In genomic region chr15:60580068-60580467, GRCh38 we compare ENCODE assay signal across 15 cellular contexts.
A peak's percentile ranks its signal among the peaks of the same experiment; 100 is the strongest.
DNase-seq lines count a peak whose midpoint lies in the region; ATAC-seq and TF ChIP-seq lines count a peak whose summit lies in the region.
"Had no signal": no experiment of that assay in that cellular context is flagged by ENCODE, and none has a peak within 500 bp of the region (broad histone marks: within the 10 kb centered on the region; RNA-seq: fewer than 3 reads in every experiment).

No MANE protein-coding gene starts in this region.

- ATAC-seq in activated naive CD8-positive, alpha-beta T cell treated with anti-CD3 and anti-CD28 coated beads, Interleukin-2, amount 10 ng/mL, durations not matched to agents 7 days and 5 days (ENCODE audit: low read depth) = no peak
- no peak for ATAC-seq in naive thymus-derived CD4-positive, alpha-beta T cell
- no peak for ATAC-seq in GM18502 (IDR thresholded peaks at IDR 0.05; ENCODE audit: poor library complexity, unreplicated experiment)
- ATAC-seq in GM18909 (IDR thresholded peaks at IDR 0.05; ENCODE audit: poor library complexity, unreplicated experiment) = no peak
- ATAC-seq: gastrocnemius medialis; stimulated activated naive B cell treated with anti-CD40 and anti-IgM and Interleukin-4, amounts not matched to agents 10 μg/mL and 1 μg/mL and 100 μg/mL, for 72 hours had no signal

- H3K9me3 ChIP-seq in CD4-positive, alpha-beta memory T cell (ENCODE audit: control insufficient read depth in 1 of 2, low read length in 2 of 2) = no peaks in the 10 kb centered on the region
- no peaks in the 10 kb centered on the region for H3K9me3 ChIP-seq in naive thymus-derived CD4-positive, alpha-beta T cell (ENCODE audit: control insufficient read depth in 2 of 3, low read length in 3 of 3)
- H3K9me3 ChIP-seq: gastrocnemius medialis had no signal

- peaks cover 99% of the 10 kb centered on the region for H3K4me1 ChIP-seq in CD4-positive, alpha-beta memory T cell (ENCODE audit: insufficient read depth, low read length)
- H3K4me1 ChIP-seq in naive thymus-derived CD4-positive, alpha-beta T cell (ENCODE audit: control insufficient read depth in 2 of 2, insufficient read depth in 2 of 2, low read length in 2 of 2) = peaks cover 71 to 82% of the 10 kb centered on the region in 2 donors

- TF ChIP-seq CTCF in lower leg skin (IDR thresholded peaks at IDR 0.05) = no peak

- peak overlapping the region; percentile 92 to 98 (median 97) for H3K27ac Mint-ChIP-seq in CD4-positive, alpha-beta memory T cell
- peak overlapping the region; percentile 93 for H3K27ac Mint-ChIP-seq in activated naive CD8-positive, alpha-beta T cell treated with anti-CD3 and anti-CD28 coated beads, Interleukin-2, amount 10 ng/mL, durations not matched to agents 7 days and 5 days
- peak overlapping the region; percentile 90 to 98 (median 96) for H3K27ac Mint-ChIP-seq in naive thymus-derived CD4-positive, alpha-beta T cell

- peaks cover 77 to 96% (median 87%) of the 10 kb centered on the region in 4 donors for H3K4me1 Mint-ChIP-seq in CD4-positive, alpha-beta memory T cell
- H3K4me1 Mint-ChIP-seq in activated naive CD8-positive, alpha-beta T cell treated with anti-CD3 and anti-CD28 coated beads, Interleukin-2, amount 10 ng/mL, durations not matched to agents 7 days and 5 days = peaks cover 67% of the 10 kb centered on the region
- peaks cover 60 to 99% (median 93%) of the 10 kb centered on the region in 7 donors for H3K4me1 Mint-ChIP-seq in naive thymus-derived CD4-positive, alpha-beta T cell
- H3K4me1 Mint-ChIP-seq: stimulated activated naive B cell treated with anti-CD40 and anti-IgM and Interleukin-4, amounts not matched to agents 10 μg/mL and 1 μg/mL and 100 μg/mL, for 72 hours had no signal

- intact Hi-C loops in CD4-positive, alpha-beta memory T cell (cut with micrococcal nuclease) = loop anchor here (1.0 to 10.0 kb wide), 5 partner anchors 9 to 185 kb away; partner anchors contain the start of gene ANXA2
- intact Hi-C loops in naive thymus-derived CD4-positive, alpha-beta T cell (cut with micrococcal nuclease) = loop anchor here (1.0 to 10.0 kb wide), 14 partner anchors 9 to 893 kb away; partner anchors contain the start of genes ANXA2 (in 2 of the 2) and BNIP2 (in 1 of the 2)
- intact Hi-C loops in lower leg skin (cut with DNase I; ENCODE audit: low total_unique reads) = loop anchor here (5.0 kb wide), 1 partner anchor 337 kb away; no protein-coding TSS in a partner anchor

- CTCF ChIA-PET in CD4-positive, alpha-beta memory T cell (lab: Charles Lee; ENCODE audit: partially characterized antibody) = interaction anchor here (0.9 to 8.3 kb wide), 11 partner anchors 8 to 325 kb away, joined by 3 to 87 read pairs (median 8); no protein-coding TSS in a partner anchor
- CTCF ChIA-PET in naive thymus-derived CD4-positive, alpha-beta T cell (lab: Charles Lee) = interaction anchor here (0.6 to 1.6 kb wide), 8 partner anchors 8 to 440 kb away, joined by 3 to 8 read pairs (median 4); no protein-coding TSS in a partner anchor

- H3K4me3 Mint-ChIP-seq in CD4-positive, alpha-beta memory T cell = peak overlapping the region; percentile 73 to 89 (median 82)
- peak overlapping the region; percentile 77 for H3K4me3 Mint-ChIP-seq in activated naive CD8-positive, alpha-beta T cell treated with anti-CD3 and anti-CD28 coated beads, Interleukin-2, amount 10 ng/mL, durations not matched to agents 7 days and 5 days
- H3K4me3 Mint-ChIP-seq in naive thymus-derived CD4-positive, alpha-beta T cell = peak overlapping the region; percentile 72 to 88 (median 85)
- H3K4me3 Mint-ChIP-seq: mesothelial cell of epicardium; stimulated activated naive B cell treated with anti-CD40 and anti-IgM and Interleukin-4, amounts not matched to agents 10 μg/mL and 1 μg/mL and 100 μg/mL, for 72 hours had no signal

- peak overlapping the region; percentile 92 for H3K27ac ChIP-seq in CD4-positive, alpha-beta memory T cell (ENCODE audit: low read depth, low read length)
- peak overlapping the region; percentile 82 for H3K27ac ChIP-seq in naive thymus-derived CD4-positive, alpha-beta T cell (ENCODE audit: low read depth, low read length)
- H3K27ac ChIP-seq: gastrocnemius medialis had no signal

- H3K36me3 ChIP-seq in CD4-positive, alpha-beta memory T cell (ENCODE audit: insufficient read depth, low read length) = no peaks in the 10 kb centered on the region
- no peaks in the 10 kb centered on the region for H3K36me3 ChIP-seq in naive thymus-derived CD4-positive, alpha-beta T cell (ENCODE audit: control insufficient read depth in 2 of 3, insufficient read depth in 3 of 3, low read length in 3 of 3)
- H3K36me3 ChIP-seq: gastrocnemius medialis had no signal

- H3K36me3 Mint-ChIP-seq in CD4-positive, alpha-beta memory T cell = peaks cover 10 to 57% of the 10 kb centered on the region in 2 donors
- peaks cover 14% of the 10 kb centered on the region for H3K36me3 Mint-ChIP-seq in activated naive CD8-positive, alpha-beta T cell treated with anti-CD3 and anti-CD28 coated beads, Interleukin-2, amount 10 ng/mL, durations not matched to agents 7 days and 5 days
- peaks cover 0 to 19% (median 0%) of the 10 kb centered on the region in 5 donors for H3K36me3 Mint-ChIP-seq in naive thymus-derived CD4-positive, alpha-beta T cell
- H3K36me3 Mint-ChIP-seq: mesothelial cell of epicardium; stimulated activated naive B cell treated with anti-CD40 and anti-IgM and Interleukin-4, amounts not matched to agents 10 μg/mL and 1 μg/mL and 100 μg/mL, for 72 hours had no signal

- TF ChIP-seq POLR2A in lower leg skin (IDR thresholded peaks at IDR 0.05) = no peak

- no peaks in the 10 kb centered on the region for H3K27me3 Mint-ChIP-seq in CD4-positive, alpha-beta memory T cell
- no peaks in the 10 kb centered on the region for H3K27me3 Mint-ChIP-seq in activated naive CD8-positive, alpha-beta T cell treated with anti-CD3 and anti-CD28 coated beads, Interleukin-2, amount 10 ng/mL, durations not matched to agents 7 days and 5 days
- H3K27me3 Mint-ChIP-seq in naive thymus-derived CD4-positive, alpha-beta T cell = no peaks in the 10 kb centered on the region
- H3K27me3 Mint-ChIP-seq: stimulated activated naive B cell treated with anti-CD40 and anti-IgM and Interleukin-4, amounts not matched to agents 10 μg/mL and 1 μg/mL and 100 μg/mL, for 72 hours had no signal

- no peaks in the 10 kb centered on the region for H3K27me3 ChIP-seq in CD4-positive, alpha-beta memory T cell (ENCODE audit: insufficient read depth, low read length)
- H3K27me3 ChIP-seq in naive thymus-derived CD4-positive, alpha-beta T cell (ENCODE audit: control insufficient read depth in 2 of 2, insufficient read depth in 2 of 2, low read length in 2 of 2) = no peaks in the 10 kb centered on the region
- H3K27me3 ChIP-seq: gastrocnemius medialis had no signal

- H3K9me3 Mint-ChIP-seq in CD4-positive, alpha-beta memory T cell = no peaks in the 10 kb centered on the region
- H3K9me3 Mint-ChIP-seq in activated naive CD8-positive, alpha-beta T cell treated with anti-CD3 and anti-CD28 coated beads, Interleukin-2, amount 10 ng/mL, durations not matched to agents 7 days and 5 days = no peaks in the 10 kb centered on the region
- no peaks in the 10 kb centered on the region for H3K9me3 Mint-ChIP-seq in naive thymus-derived CD4-positive, alpha-beta T cell
- H3K9me3 Mint-ChIP-seq: mesothelial cell of epicardium; stimulated activated naive B cell treated with anti-CD40 and anti-IgM and Interleukin-4, amounts not matched to agents 10 μg/mL and 1 μg/mL and 100 μg/mL, for 72 hours had no signal

- peak overlapping the region in 1 of 2 donors; percentile 16 for H3K4me3 ChIP-seq in CD4-positive, alpha-beta memory T cell (ENCODE audit: low read length in 2 of 2)
- peak overlapping the region; percentile 33 for H3K4me3 ChIP-seq in naive thymus-derived CD4-positive, alpha-beta T cell (ENCODE audit: low read length)
- H3K4me3 ChIP-seq in lower leg skin (ENCODE audit: low read depth, poor library complexity, severe bottlenecking) = no peak overlapping the region
- H3K4me3 ChIP-seq: gastrocnemius medialis had no signal

- POLR2A ChIA-PET in CD4-positive, alpha-beta memory T cell (lab: Charles Lee; ENCODE audit: partially characterized antibody) = interaction anchor here (0.7 to 28.8 kb wide), 19 partner anchors 7 to 337 kb away, joined by 3 to 628 read pairs (median 10); partner anchors contain the start of gene ICE2
- POLR2A ChIA-PET in activated naive CD8-positive, alpha-beta T cell treated with anti-CD3 and anti-CD28 coated beads, Interleukin-2, amount 10 ng/mL, durations not matched to agents 7 days and 5 days (lab: Charles Lee) = interaction anchor here (0.9 to 4.5 kb wide), 8 partner anchors 9 to 182 kb away, joined by 3 to 36 read pairs (median 8); partner anchors contain the start of gene ANXA2
- POLR2A ChIA-PET in naive thymus-derived CD4-positive, alpha-beta T cell (lab: Charles Lee) = interaction anchor here (0.7 to 4.7 kb wide), 14 partner anchors 8 to 892 kb away, joined by 3 to 40 read pairs (median 4); partner anchors contain the start of gene ICE2

- no peak for DNase-seq in CD4-positive, alpha-beta memory T cell
- DNase-seq in HPDE6-E6E7 (ENCODE audit: extremely low spot score) (peak; percentile 31), NOMO-1 treated with dmso at 0.1 percent for 144 hours (lab: John Stamatoyannopoulos, UW; ENCODE audit: unreplicated experiment) (no peak), lower leg skin (ENCODE audit: low spot score in 2 of 2) (no peak)
- DNase-seq in activated naive CD8-positive, alpha-beta T cell treated with anti-CD3 and anti-CD28 coated beads, Interleukin-2, amount 10 ng/mL, durations not matched to agents 7 days and 5 days = no peak
- peak in 1 of 9 donors; percentile 18 for DNase-seq in naive thymus-derived CD4-positive, alpha-beta T cell
- DNase-seq: activated CD4-positive, alpha-beta T cell treated with anti-CD3 and anti-CD28 coated beads, Interleukin-2, amount 50 U/mL, for 4 hours; gastrocnemius medialis; NCI-H2081 treated with DMSO at 0.1 percent for 48 hours; NCI-H774; occipital lobe; stimulated activated naive B cell treated with anti-CD40 and anti-IgM and Interleukin-4, amounts not matched to agents 10 μg/mL and 1 μg/mL and 100 μg/mL, for 72 hours had no signal
